9 cellular contexts compared by ENCODE assay signal in genomic region chr11:116984589-116984988, GRCh38.
DNase-seq lines count a peak whose midpoint lies in the region; TF ChIP-seq lines count a peak whose summit lies in the region.
"Had no signal": no experiment of that assay in that cellular context is flagged by ENCODE, and none has a peak within 500 bp of the region (broad histone marks: within the 10 kb centered on the region; RNA-seq: fewer than 3 reads in every experiment).

No MANE protein-coding gene starts in this region.

- H3K9me3 ChIP-seq in osteoblast (ENCODE audit: low read depth, low read length): no peaks in the 10 kb centered on the region

- H4K20me1 ChIP-seq in osteoblast (ENCODE audit: insufficient read depth, low read length): no peaks in the 10 kb centered on the region

- peaks cover 56% of the 10 kb centered on the region for H3K79me2 ChIP-seq in osteoblast (ENCODE audit: insufficient read depth, low read length)

- H2AFZ ChIP-seq in osteoblast (ENCODE audit: low read length): no peak overlapping the region

- no peaks in the 10 kb centered on the region for H3K36me3 Mint-ChIP-seq in nephron progenitor cell (ENCODE audit: low read depth)

- no peak overlapping the region for H3K4me3 Mint-ChIP-seq in nephron progenitor cell

- H3K4me3 ChIP-seq in BJ (ENCODE audit: low read depth, low read length) (no peak overlapping the region), dorsolateral prefrontal cortex (peak overlapping the region in 1 of 59 donors; percentile 6), osteoblast (ENCODE audit: insufficient read depth, low read length) (peak overlapping the region; percentile 27)

- H3K27me3 Mint-ChIP-seq in nephron progenitor cell (ENCODE audit: low read depth, poor library complexity): peaks cover 3% of the 10 kb centered on the region

- H3K27me3 ChIP-seq in BJ (ENCODE audit: control insufficient read depth, insufficient read depth, low read length): no peaks in the 10 kb centered on the region
- H3K27me3 ChIP-seq in dorsolateral prefrontal cortex: no peaks in the 10 kb centered on the region
- no peaks in the 10 kb centered on the region for H3K27me3 ChIP-seq in osteoblast (ENCODE audit: insufficient read depth, low read length)

- H3K27ac Mint-ChIP-seq in nephron progenitor cell: no peak overlapping the region

- H3K27ac ChIP-seq in dorsolateral prefrontal cortex: peak overlapping the region in 57 of 59 donors; percentile 20 to 96 (median 81)
- H3K27ac ChIP-seq in osteoblast (ENCODE audit: low read depth, low read length): peak overlapping the region; percentile 95

- TF ChIP-seq CTCF in BJ (IDR thresholded peaks at IDR 0.05; ENCODE audit: insufficient read depth, low read depth, low read length) (no peak), dorsolateral prefrontal cortex (IDR thresholded peaks at IDR 0.05 in 54 of 56, conservative IDR thresholded peaks at IDR 0.05 in 2 of 56; ENCODE audit: low read depth in 1 of 56, partially characterized antibody in 56 of 56) (no peak), osteoblast (IDR thresholded peaks at IDR 0.05; ENCODE audit: extremely low read depth, low read depth, low read length) (no peak), nephron progenitor cell (IDR thresholded peaks at IDR 0.05) (no peak)

- peaks cover 66% of the 10 kb centered on the region for H3K4me1 ChIP-seq in osteoblast (ENCODE audit: insufficient read depth, low read length)

- CTCF ChIA-PET in BJ (lab: Yijun Ruan, JAX): interaction anchor here (0.6 to 1.1 kb wide), 5 partner anchors 16 to 46 kb away, joined by 3 read pairs; no protein-coding TSS in a partner anchor

- intact Hi-C loops in dorsolateral prefrontal cortex (cut with DNase I): no loop called here

- POLR2A ChIA-PET in BJ (lab: Charles Lee): interaction anchor here (0.8 kb wide), 1 partner anchor 27 kb away, joined by 4 read pairs; no protein-coding TSS in a partner anchor

- H3K9me3 Mint-ChIP-seq in nephron progenitor cell: no peaks in the 10 kb centered on the region

- peak overlapping the region; percentile 57 for H3K4me2 ChIP-seq in osteoblast (ENCODE audit: insufficient read depth, low read length)

- H3K36me3 ChIP-seq in BJ (ENCODE audit: control insufficient read depth, insufficient read depth, low read length) (no peaks in the 10 kb centered on the region), osteoblast (ENCODE audit: insufficient read depth, low read length) (no peaks in the 10 kb centered on the region)

- peak; percentile 88 for DNase-seq in BJ (ENCODE audit: low read depth)
- DNase-seq in NOMO-1 (lab: John Stamatoyannopoulos, UW; ENCODE audit: unreplicated experiment in 2 of 2): peak; percentile 62 to 73
- DNase-seq in dorsolateral prefrontal cortex: no peak
- DNase-seq in osteoblast (ENCODE audit: insufficient read length, low spot score, missing footprints): no peak
- DNase-seq in nephron progenitor cell: no peak
- no peak for DNase-seq in activated CD4-positive, alpha-beta T cell treated with anti-CD3 and anti-CD28 coated beads, Interleukin-2, amount 50 U/mL, for 48 hours
- no peak for DNase-seq in activated CD8-positive, alpha-beta memory T cell treated with anti-CD3 and anti-CD28 coated beads, Interleukin-2, amount 50 U/mL, for 4 hours
- DNase-seq in GDM1 (lab: John Stamatoyannopoulos, UW): no peak
- DNase-seq: NCI-H82 had no signal

- peaks cover 14% of the 10 kb centered on the region for H3K4me1 Mint-ChIP-seq in nephron progenitor cell

Comparison
In these comparisons a context has a peak if more than half of its experiments do, and no peak if none do; other contexts are left out.
1. DNase-seq: peak in BJ (single experiment) and NOMO-1 (2 of 2); none in dorsolateral prefrontal cortex (0 of 10), osteoblast (single experiment), nephron progenitor cell (single experiment), activated CD4-positive, alpha-beta T cell treated with anti-CD3 and anti-CD28 coated beads, Interleukin-2, amount 50 U/mL, for 48 hours (0 of 2), activated CD8-positive, alpha-beta memory T cell treated with anti-CD3 and anti-CD28 coated beads, Interleukin-2, amount 50 U/mL, for 4 hours (single experiment) and GDM1 (single experiment).